ENCODE assay signal across 8 cellular contexts in genomic region chr14:93086441-93087055, GRCh38. TPM values are rescaled to one million over a fixed set of nuclear protein-coding genes. Genes with fewer than 3 reads are reported as not detected.
DNase-seq lines count a peak whose midpoint lies in the region; ATAC-seq and TF ChIP-seq lines count a peak whose summit lies in the region.

No MANE protein-coding gene starts in this region.

- DNase-seq in HCT116 (ENCODE audit: low read depth, low spot score): no peak
- no peak for DNase-seq in RWPE1 (ENCODE audit: low spot score)
- DNase-seq in SKM-1 treated with dmso at 0.1 percent for 144 hours (lab: John Stamatoyannopoulos, UW; ENCODE audit: unreplicated experiment): no peak
- no peak for DNase-seq in HuH-7.5 (ENCODE audit: low spot score)
- no peak for DNase-seq in AG20443 (ENCODE audit: low spot score)
- DNase-seq in endothelial cell (ENCODE audit: low spot score): no peak

- H3K9me3 ChIP-seq in HCT116 (ENCODE audit: control insufficient read depth in 1 of 2, insufficient read depth in 1 of 2, low read depth in 1 of 2, low read length in 2 of 2): no peaks in the 10 kb centered on the region

- TF ChIP-seq POLR2A in HCT116 (IDR thresholded peaks at IDR 0.05; ENCODE audit: borderline replicate concordance, extremely low read depth, insufficient read depth, insufficient read length): no peak

- peaks cover 7 to 18% of the 10 kb centered on the region in 2 experiments; a peak in 3 of 4 replicates for H3K4me1 ChIP-seq in HCT116 (ENCODE audit: control insufficient read depth in 1 of 2, insufficient read depth in 2 of 2, low read length in 2 of 2)

- no TSS peak for BruUV-seq in HCT116 (replicated peaks; lab: Mats Ljungman, UMichigan)

- intact Hi-C loops in HCT116 (cut with micrococcal nuclease): no loop called here

- no peak overlapping the region for H3K4me3 Mint-ChIP-seq in endothelial cell (ENCODE audit: unreplicated experiment)

- H2AFZ ChIP-seq in HCT116 (ENCODE audit: low read depth, low read length, poor library complexity, severe bottlenecking): no peak overlapping the region

- H3K27ac ChIP-seq in HCT116 (ENCODE audit: low read depth, low read length) (no peak overlapping the region), RWPE1 (peak overlapping the region; percentile 84), layer of hippocampus (ENCODE audit: low read depth, low read length) (peak overlapping the region; percentile 22)

- H3K36me3 Mint-ChIP-seq in endothelial cell (ENCODE audit: low read depth, unreplicated experiment): peaks cover 3% of the 10 kb centered on the region

- H3K9ac ChIP-seq in HCT116 (ENCODE audit: low read length): no peak overlapping the region

- H3K9me2 ChIP-seq in HCT116 (ENCODE audit: insufficient read depth): no peaks in the 10 kb centered on the region

- no peak overlapping the region for H3K27ac Mint-ChIP-seq in endothelial cell (ENCODE audit: unreplicated experiment)

- RAD21 ChIA-PET in HCT116 (lab: Charles Lee; ENCODE audit: low non-redundant PET in 1 of 2, low total read pairs in 2 of 2, uncharacterized antibody in 2 of 2, unreplicated experiment in 2 of 2): no interaction called here

- no peaks in the 10 kb centered on the region for H3K27me3 ChIP-seq in HCT116 (ENCODE audit: insufficient read depth, low read length)
- no peaks in the 10 kb centered on the region for H3K27me3 ChIP-seq in layer of hippocampus (ENCODE audit: control insufficient read depth, insufficient read depth, low read length)

- peak; percentile 43 for ATAC-seq in GM18502 (IDR thresholded peaks at IDR 0.05; ENCODE audit: poor library complexity, unreplicated experiment)
- ATAC-seq in HCT116: no peak

- POLR2A ChIA-PET in HCT116 (lab: Charles Lee): no interaction called here
- POLR2A ChIA-PET in RWPE1 (lab: Yijun Ruan, JAX; ENCODE audit: low non-redundant PET): no interaction called here

- H3K4me3 ChIP-seq in HCT116 (replicated peaks in 1 of 2; ENCODE audit: low read depth in 1 of 2, low read length in 2 of 2): no peak overlapping the region

- no peaks in the 10 kb centered on the region for H3K36me3 ChIP-seq in HCT116 (ENCODE audit: control insufficient read depth in 1 of 2, insufficient read depth in 2 of 2, low read length in 2 of 2)

- no peak for TF ChIP-seq RAD21 in HCT116 (IDR thresholded peaks at IDR 0.05; ENCODE audit: low read depth)

- no peaks in the 10 kb centered on the region for H4K20me1 ChIP-seq in HCT116 (ENCODE audit: insufficient read depth)

- no peaks in the 10 kb centered on the region for H3K9me3 Mint-ChIP-seq in endothelial cell (ENCODE audit: unreplicated experiment)

- H3K79me2 ChIP-seq in HCT116 (ENCODE audit: insufficient read depth, low read length): peaks cover 40% of the 10 kb centered on the region; the same call in 1 of the 2 replicates

- peak overlapping the region; percentile 17; the same call in 1 of the 2 replicates for H3K4me2 ChIP-seq in HCT116 (ENCODE audit: low read length)

- H3K27me3 Mint-ChIP-seq in endothelial cell (ENCODE audit: unreplicated experiment): peaks cover 6% of the 10 kb centered on the region

- TF ChIP-seq CTCF in HCT116 (IDR thresholded peaks at IDR 0.05 in 2 of 3, conservative IDR thresholded peaks at IDR 0.05 in 1 of 3; ENCODE audit: borderline replicate concordance in 1 of 3, insufficient read depth in 1 of 3, low read depth in 2 of 3, low read length in 2 of 3) (no peak), RWPE1 (conservative IDR thresholded peaks at IDR 0.05; ENCODE audit: low read depth) (no peak), endothelial cell (IDR thresholded peaks at IDR 0.05; ENCODE audit: unreplicated experiment) (no peak)

- CTCF ChIA-PET in HCT116 (lab: Charles Lee) (no interaction called here), RWPE1 (lab: Yijun Ruan, JAX) (no interaction called here)

- H3K4me1 Mint-ChIP-seq in endothelial cell (ENCODE audit: unreplicated experiment): peaks cover 13% of the 10 kb centered on the region

TF ChIP-seq in HCT116, 20 proteins besides CTCF, POLR2A, EP300 and RAD21:
- TF ChIP-seq ZBTB33 (IDR thresholded peaks at IDR 0.05; ENCODE audit: extremely low read depth, insufficient replicate concordance, low read length) (no peak), ELF1 (IDR thresholded peaks at IDR 0.05; ENCODE audit: borderline replicate concordance, low read depth) (no peak), SIN3A (IDR thresholded peaks at IDR 0.05; ENCODE audit: low read depth) (no peak), MAX (IDR thresholded peaks at IDR 0.05) (no peak), CEBPB (IDR thresholded peaks at IDR 0.05; ENCODE audit: low read depth) (no peak), SRF (IDR thresholded peaks at IDR 0.05; ENCODE audit: low read depth) (no peak), CBX3 (IDR thresholded peaks at IDR 0.05; ENCODE audit: low read depth) (no peak), POLR2AphosphoS5 (IDR thresholded peaks at IDR 0.05; ENCODE audit: low read depth, low read length) (no peak), EGR1 (IDR thresholded peaks at IDR 0.05; ENCODE audit: low read depth) (no peak), ATF3 (IDR thresholded peaks at IDR 0.05) (no peak), EZH2 (IDR thresholded peaks at IDR 0.05) (no peak), REST (IDR thresholded peaks at IDR 0.05; ENCODE audit: low read depth) (no peak), ZFX (IDR thresholded peaks at IDR 0.05) (no peak), TCF7L2 (IDR thresholded peaks at IDR 0.05; ENCODE audit: borderline replicate concordance, extremely low read depth, insufficient read depth, insufficient read length) (no peak), JUND (IDR thresholded peaks at IDR 0.05) (no peak), YY1 (IDR thresholded peaks at IDR 0.05; ENCODE audit: extremely low read depth, insufficient replicate concordance, low read depth, low read length) (no peak), EZH2phosphoT487 (IDR thresholded peaks at IDR 0.05; ENCODE audit: borderline replicate concordance) (no peak), ZNF274 (IDR thresholded peaks at IDR 0.05; ENCODE audit: low read depth, low read length) (no peak), FOSL1 (IDR thresholded peaks at IDR 0.05; ENCODE audit: low read depth) (no peak), SP1 (IDR thresholded peaks at IDR 0.05; ENCODE audit: low read depth) (no peak)

RNA-seq across cellular contexts. Expression of gene ITPK1, which starts 29.2 kb away (rescaled TPM):
- total RNA-seq in HCT116 (2021; ENCODE audit: unreplicated experiment) (70.2 TPM), endothelial cell (ENCODE audit: unreplicated experiment) (39.2 TPM)
- polyA plus RNA-seq in HCT116 (2012): 54.0 and 63.9 TPM in 2 replicates
